8 cellular contexts compared by ENCODE assay signal in the genomic region with DNA sequence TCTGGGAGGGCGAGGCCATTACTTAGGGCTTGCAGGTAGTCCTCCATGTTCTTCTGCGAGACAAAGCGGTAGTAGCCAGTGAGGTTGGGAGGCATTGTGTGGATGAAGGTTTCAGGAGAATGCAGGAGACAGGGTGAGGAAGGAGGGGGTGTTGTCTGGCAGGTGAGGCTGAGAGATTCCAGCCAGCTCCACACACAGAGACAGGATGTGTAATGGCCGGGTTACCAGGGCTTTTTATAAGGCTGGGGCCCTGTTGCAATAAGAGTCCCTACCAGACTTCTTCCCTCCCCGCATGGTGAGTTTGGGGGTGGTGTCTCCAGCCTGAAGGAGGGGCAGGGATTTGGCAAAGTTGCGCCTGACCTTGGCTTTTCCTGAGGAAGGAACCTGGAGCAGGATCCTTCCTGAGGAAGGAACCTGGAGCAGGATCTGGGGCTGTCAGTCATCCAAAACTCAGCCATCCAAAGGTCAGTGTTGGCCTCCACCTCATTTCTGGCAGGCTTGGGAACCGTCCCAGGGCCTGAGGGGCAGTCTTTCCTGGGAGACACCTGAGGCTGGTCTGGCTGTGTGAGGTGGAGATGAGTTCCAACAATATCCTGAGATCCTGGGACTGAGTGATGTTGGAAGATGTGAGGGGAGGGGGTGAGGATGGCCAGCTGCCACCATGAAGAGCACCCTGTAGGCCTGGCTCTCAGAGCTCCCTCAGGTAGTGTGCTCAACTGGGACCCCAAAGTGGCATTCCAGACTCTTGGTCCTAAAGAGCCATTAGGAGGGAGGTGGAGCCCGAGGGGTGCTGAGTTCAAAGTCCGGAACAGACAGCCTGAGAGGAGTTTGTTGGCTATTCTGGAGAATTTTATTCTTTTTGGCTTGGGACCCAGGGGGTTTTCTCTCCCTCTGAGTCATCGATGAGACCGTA. TPM values are rescaled to one million over a fixed set of nuclear protein-coding genes. Genes with fewer than 3 reads are reported as not detected.
DNase-seq lines count a peak whose midpoint lies in the region; ATAC-seq, FAIRE-seq and TF ChIP-seq lines count a peak whose summit lies in the region.

A gene with protein sequence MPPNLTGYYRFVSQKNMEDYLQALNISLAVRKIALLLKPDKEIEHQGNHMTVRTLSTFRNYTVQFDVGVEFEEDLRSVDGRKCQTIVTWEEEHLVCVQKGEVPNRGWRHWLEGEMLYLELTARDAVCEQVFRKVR (minus strand): TSS at position 209 of the 913 bp plus-strand sequence. CDS start 114 bp downstream, at position 95.

- H3K27ac ChIP-seq in RWPE2 (ENCODE audit: poor library complexity, severe bottlenecking): no peak within 1 kb of the TSS

- TF ChIP-seq CTCF in RWPE2 (IDR thresholded peaks at IDR 0.05; ENCODE audit: poor library complexity, severe bottlenecking): no peak
- TF ChIP-seq CTCF in fibroblast of the aortic adventitia (IDR thresholded peaks at IDR 0.05; ENCODE audit: insufficient read depth, low read length): no peak

- H3K4me1 ChIP-seq in RWPE2 (ENCODE audit: insufficient read depth, poor library complexity, severe bottlenecking): no peaks in the 10 kb centered on the region

- H3K9me3 ChIP-seq in RWPE2 (ENCODE audit: severe bottlenecking): no peaks in the 10 kb centered on the region

- H3K27me3 ChIP-seq in RWPE2 (ENCODE audit: insufficient read depth, poor library complexity, severe bottlenecking): no peaks in the 10 kb centered on the region

- no peak for DNase-seq in GM12891 (ENCODE audit: insufficient read length, low spot score)
- DNase-seq in RWPE2 (ENCODE audit: low spot score): no peak
- DNase-seq in fibroblast of the aortic adventitia (ENCODE audit: low read depth): no peak
- DNase-seq in renal cortical epithelial cell (ENCODE audit: low read depth): peak; percentile 3
- DNase-seq in DMS79 treated with DMSO at 0.1 percent for 48 hours (lab: John Stamatoyannopoulos, UW): no peak
- no peak for DNase-seq in stimulated activated CD4-positive, alpha-beta T cell treated with anti-CD3 and anti-CD28 coated beads, Interleukin-12 subunit alpha, Interleukin-12 subunit beta, amount 100 ng/mL, for 4 hours
- DNase-seq in DMS79 (lab: John Stamatoyannopoulos, UW): no peak

- H3K36me3 ChIP-seq in RWPE2 (ENCODE audit: low read depth): no peaks in the 10 kb centered on the region

- TF ChIP-seq POLR2A in GM12891 (IDR thresholded peaks at IDR 0.05; ENCODE audit: low read depth, low read length): no peak

- peak; percentile 31 for FAIRE-seq in GM12891 (lab: Jason Lieb, UNC)

- ATAC-seq in RWPE2 (ENCODE audit: low read depth) (no peak), HG03378 (IDR thresholded peaks at IDR 0.05; ENCODE audit: unreplicated experiment) (no peak)

- H3K4me3 ChIP-seq in RWPE2 (ENCODE audit: severe bottlenecking) (peak within 1 kb of the TSS; percentile 43), fibroblast of the aortic adventitia (ENCODE audit: low read depth, low read length) (peak within 1 kb of the TSS; percentile 78)

TF ChIP-seq in GM12891, 5 proteins besides CTCF, POLR2A, EP300 and RAD21:
- no peak for TF ChIP-seq PAX5 (IDR thresholded peaks at IDR 0.05; ENCODE audit: insufficient read depth, low read length, severe bottlenecking)
- TF ChIP-seq POLR2AphosphoS5 (IDR thresholded peaks at IDR 0.05; ENCODE audit: low read depth, low read length): no peak
- no peak for TF ChIP-seq POU2F2 (IDR thresholded peaks at IDR 0.05; ENCODE audit: low read depth, low read length)

RNA-seq across cellular contexts. Expression of the gene that starts here (rescaled TPM):
- 3.7 TPM for polyA plus RNA-seq in GM12891 (2012; ENCODE audit: low read depth, missing spikeins)
- not detected in 2 replicates for total RNA-seq in fibroblast of the aortic adventitia (ENCODE audit: low replicate concordance)
- 1.1 TPM in 1 of 2 replicates, not detected in the other for total RNA-seq in renal cortical epithelial cell
